Comparison of ENCODE assay signal across 2 cellular contexts in genomic region chr3:195749101-195749500, GRCh38. TPM values are rescaled to one million over a fixed set of nuclear protein-coding genes. Genes with fewer than 3 reads are reported as not detected.
"Had no signal": no experiment of that assay in that cellular context is flagged by ENCODE, and none has a peak within 500 bp of the region (broad histone marks: within the 10 kb centered on the region; RNA-seq: fewer than 3 reads in every experiment).

No MANE protein-coding gene starts in this region.

RNA-seq across cellular contexts. Expression of gene MUC20, which starts 28.3 kb away (rescaled TPM):
- total RNA-seq: RPMI7951, SJCRH30 had no signal
